In the genomic region with DNA sequence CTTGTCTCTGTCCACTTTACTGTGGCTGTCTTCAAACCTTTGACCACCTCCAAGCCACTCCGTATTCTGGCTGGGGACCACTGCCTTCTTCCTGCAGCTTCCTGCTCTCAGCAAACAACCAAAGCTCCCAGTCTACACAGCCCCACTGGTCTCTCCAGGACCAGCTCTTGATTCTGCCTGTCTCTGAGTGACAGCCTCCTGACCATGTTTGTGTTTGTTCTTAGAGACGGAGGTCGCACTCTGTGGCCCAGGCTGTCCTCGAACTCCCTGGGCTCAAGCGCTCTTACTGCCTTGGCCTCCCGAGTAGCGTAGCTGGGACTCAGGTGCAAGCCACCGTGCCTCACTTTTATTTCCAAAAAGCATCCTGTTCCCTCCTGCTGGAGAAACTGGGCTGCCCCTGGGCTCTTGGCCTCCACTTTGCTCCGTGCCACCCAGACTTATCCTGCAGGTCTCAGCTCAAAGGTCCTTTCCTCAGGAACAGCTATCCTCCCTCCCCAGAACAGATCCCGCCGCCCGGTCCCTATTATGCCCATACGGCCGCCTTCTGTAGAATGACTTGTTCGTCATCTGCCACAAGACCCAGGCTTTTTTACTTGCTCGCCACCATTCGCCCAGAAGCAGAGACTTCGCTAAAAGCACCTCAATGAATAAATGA, we compare ENCODE assay signal across 8 cellular contexts. TPM values are rescaled to one million over a fixed set of nuclear protein-coding genes. Genes with fewer than 3 reads are reported as not detected.
DNase-seq lines count a peak whose midpoint lies in the region; ATAC-seq and TF ChIP-seq lines count a peak whose summit lies in the region.

No MANE protein-coding gene starts in this region.

- H3K27me3 ChIP-seq in left lung = no peaks in the 10 kb centered on the region

- no peak for ATAC-seq in activated naive CD8-positive, alpha-beta T cell treated with anti-CD3 and anti-CD28 coated beads, Interleukin-2, amount 50 U/mL, for 24 hours
- no peak for ATAC-seq in left lung

- no peak for TF ChIP-seq CTCF in left lung (IDR thresholded peaks at IDR 0.05)

- H3K9me3 Mint-ChIP-seq in activated CD4-positive, alpha-beta T cell treated with anti-CD3 and anti-CD28 coated beads, Interleukin-2, amount 10 ng/mL, durations not matched to agents 24 days and 14 days = no peaks in the 10 kb centered on the region
- H3K9me3 Mint-ChIP-seq in activated naive CD8-positive, alpha-beta T cell treated with anti-CD3 and anti-CD28 coated beads, Interleukin-2, amount 50 U/mL, for 24 hours = no peaks in the 10 kb centered on the region

- H3K36me3 ChIP-seq in left lung = peaks cover 0 to 20% of the 10 kb centered on the region in 2 donors

- H3K4me1 Mint-ChIP-seq in activated CD4-positive, alpha-beta T cell treated with anti-CD3 and anti-CD28 coated beads, Interleukin-2, amount 10 ng/mL, durations not matched to agents 24 days and 14 days = peaks cover 39% of the 10 kb centered on the region
- H3K4me1 Mint-ChIP-seq in activated naive CD8-positive, alpha-beta T cell treated with anti-CD3 and anti-CD28 coated beads, Interleukin-2, amount 50 U/mL, for 24 hours = peaks cover 47% of the 10 kb centered on the region

- no peaks in the 10 kb centered on the region for H3K27me3 Mint-ChIP-seq in activated CD4-positive, alpha-beta T cell treated with anti-CD3 and anti-CD28 coated beads, Interleukin-2, amount 10 ng/mL, durations not matched to agents 24 days and 14 days
- H3K27me3 Mint-ChIP-seq in activated naive CD8-positive, alpha-beta T cell treated with anti-CD3 and anti-CD28 coated beads, Interleukin-2, amount 50 U/mL, for 24 hours = no peaks in the 10 kb centered on the region

- DNase-seq in activated CD4-positive, alpha-beta T cell treated with anti-CD3 and anti-CD28 coated beads, Interleukin-2, amount 10 ng/mL, durations not matched to agents 24 days and 14 days = no peak
- DNase-seq in activated CD4-positive, alpha-beta T cell treated with anti-CD3 and anti-CD28 coated beads, Interleukin-2, amount 50 U/mL, for 48 hours = no peak
- DNase-seq in activated naive CD8-positive, alpha-beta T cell treated with anti-CD3 and anti-CD28 coated beads, Interleukin-2, amount 50 U/mL, for 24 hours = no peak
- DNase-seq in left lung = peak in 1 of 2 donors; percentile 67
- DNase-seq in cerebellar cortex (ENCODE audit: low spot score) = no peak
- no peak for DNase-seq in A172 (ENCODE audit: low spot score)
- no peak for DNase-seq in cortex of kidney (lab: John Stamatoyannopoulos, UW)

- H3K9me3 ChIP-seq in left lung = no peaks in the 10 kb centered on the region

- peaks cover 40 to 57% of the 10 kb centered on the region in 2 donors for H3K4me1 ChIP-seq in left lung

- peak overlapping the region; percentile 93 for H3K27ac Mint-ChIP-seq in activated CD4-positive, alpha-beta T cell treated with anti-CD3 and anti-CD28 coated beads, Interleukin-2, amount 10 ng/mL, durations not matched to agents 24 days and 14 days
- peak overlapping the region; percentile 95 for H3K27ac Mint-ChIP-seq in activated naive CD8-positive, alpha-beta T cell treated with anti-CD3 and anti-CD28 coated beads, Interleukin-2, amount 50 U/mL, for 24 hours

- H3K4me3 Mint-ChIP-seq in activated CD4-positive, alpha-beta T cell treated with anti-CD3 and anti-CD28 coated beads, Interleukin-2, amount 10 ng/mL, durations not matched to agents 24 days and 14 days = peak overlapping the region; percentile 91
- H3K4me3 Mint-ChIP-seq in activated naive CD8-positive, alpha-beta T cell treated with anti-CD3 and anti-CD28 coated beads, Interleukin-2, amount 50 U/mL, for 24 hours = peak overlapping the region; percentile 91

- intact Hi-C loops in activated CD4-positive, alpha-beta T cell treated with anti-CD3 and anti-CD28 coated beads, Interleukin-2, amount 10 ng/mL, durations not matched to agents 24 days and 14 days (cut with micrococcal nuclease) = loop anchor here (1.0 to 10.0 kb wide), 4 partner anchors 9 to 677 kb away; a partner anchor contains a TSS
- intact Hi-C loops in left lung (cut with DNase I) = no loop called here

- peak overlapping the region; percentile 27 to 87 for H3K4me3 ChIP-seq in left lung

- peak overlapping the region; percentile 99 to 100 for H3K27ac ChIP-seq in left lung
- peak overlapping the region; percentile 47 for H3K27ac ChIP-seq in temporal lobe (ENCODE audit: low read depth, low read length)

- H3K36me3 Mint-ChIP-seq in activated CD4-positive, alpha-beta T cell treated with anti-CD3 and anti-CD28 coated beads, Interleukin-2, amount 10 ng/mL, durations not matched to agents 24 days and 14 days (ENCODE audit: low read depth) = peaks cover 25% of the 10 kb centered on the region
- peaks cover 6% of the 10 kb centered on the region for H3K36me3 Mint-ChIP-seq in activated naive CD8-positive, alpha-beta T cell treated with anti-CD3 and anti-CD28 coated beads, Interleukin-2, amount 50 U/mL, for 24 hours (ENCODE audit: low read depth)

RNA-seq across cellular contexts. Expression of a gene that starts 9.1 kb away (rescaled TPM):
- 29.1 and 32.8 TPM in 2 replicates for total RNA-seq in activated CD4-positive, alpha-beta T cell treated with anti-CD3 and anti-CD28 coated beads, Interleukin-2, amount 10 ng/mL, durations not matched to agents 24 days and 14 days
- total RNA-seq in left lung (10 to 100 TPM; 19.7 to 31.9 TPM), temporal lobe (10.6 TPM)
- 4.3 and 9.1 TPM in 2 replicates for total RNA-seq in A172 (2014; rRNA removed; shearing (Covaris generic))

RNA-seq across cellular contexts. Expression of a gene that starts 54.4 kb away (rescaled TPM):
- 44.4 and 49.7 TPM in 2 replicates for total RNA-seq in activated CD4-positive, alpha-beta T cell treated with anti-CD3 and anti-CD28 coated beads, Interleukin-2, amount 10 ng/mL, durations not matched to agents 24 days and 14 days
- 10 to 100 TPM; 43.6 to 52.7 TPM for total RNA-seq in left lung
- 49.7 TPM for total RNA-seq in temporal lobe
- total RNA-seq in A172 (2014; rRNA removed; shearing (Covaris generic)) = 15.7 and 23.3 TPM in 2 replicates

RNA-seq across cellular contexts. Expression of a gene that starts 55.5 kb away (rescaled TPM):
- 97.9 and 99.3 TPM in 2 replicates for total RNA-seq in activated CD4-positive, alpha-beta T cell treated with anti-CD3 and anti-CD28 coated beads, Interleukin-2, amount 10 ng/mL, durations not matched to agents 24 days and 14 days
- total RNA-seq in left lung = 10 to 100 TPM; 16.2 to 27.2 TPM
- 28.0 TPM for total RNA-seq in temporal lobe
- 66.9 and 86.7 TPM in 2 replicates for total RNA-seq in A172 (2014; rRNA removed; shearing (Covaris generic))
